Comparison of ENCODE assay signal across 1 cellular context in the genomic region with DNA sequence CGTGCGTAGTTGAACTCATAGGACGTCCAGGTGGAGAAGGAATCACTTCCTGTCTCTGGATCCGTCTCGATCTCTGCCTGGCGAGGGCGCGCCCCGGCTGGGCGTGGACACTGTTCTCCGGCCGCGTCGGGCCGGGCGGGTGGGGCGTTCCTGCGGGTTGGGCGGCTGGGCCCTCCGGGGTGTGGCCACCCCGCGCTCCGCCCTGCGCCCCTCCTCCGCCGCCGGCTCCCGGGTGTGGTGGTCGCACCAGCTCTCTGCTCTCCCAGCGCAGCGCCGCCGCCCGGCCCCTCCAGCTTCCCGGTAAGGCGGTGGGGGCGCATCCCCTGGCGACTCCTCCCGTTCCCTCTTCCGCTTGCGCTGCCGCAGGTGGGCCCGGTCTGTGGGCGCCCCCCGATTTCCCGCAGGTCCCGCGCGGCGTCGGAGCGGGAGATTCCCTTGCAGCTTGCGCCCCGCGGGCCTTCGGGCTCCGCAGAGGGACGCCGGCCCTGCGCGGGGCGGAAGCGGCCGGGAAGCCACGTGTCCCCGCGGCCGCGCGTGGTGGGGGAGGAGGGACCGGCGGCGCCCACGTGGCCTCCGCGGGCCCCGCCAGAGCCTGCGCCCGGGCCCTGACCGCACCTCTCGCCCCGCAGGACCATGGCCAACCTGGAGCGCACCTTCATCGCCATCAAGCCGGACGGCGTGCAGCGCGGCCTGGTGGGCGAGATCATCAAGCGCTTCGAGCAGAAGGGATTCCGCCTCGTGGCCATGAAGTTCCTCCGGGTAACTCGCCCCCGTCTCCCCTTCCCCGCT.
TF ChIP-seq lines count a peak whose summit lies in the region.

Gene NME2, plus strand, starts transcription at position 214 of the 789 bp plus-strand sequence. Its CDS starts 420 bp downstream, at position 634.

TF ChIP-seq in H1, 55 proteins besides CTCF, POLR2A, EP300 and RAD21:
- TF ChIP-seq JUND (IDR thresholded peaks at IDR 0.05; ENCODE audit: low read length) = no peak
- TF ChIP-seq POLR2AphosphoS5 (IDR thresholded peaks at IDR 0.05; ENCODE audit: low read depth, low read length) = peak; percentile 45
- TF ChIP-seq SP1 (IDR thresholded peaks at IDR 0.05; ENCODE audit: low read depth, low read length) = peak; percentile 30; the same call in 1 of the 2 replicates
- TF ChIP-seq, protein P1, sequence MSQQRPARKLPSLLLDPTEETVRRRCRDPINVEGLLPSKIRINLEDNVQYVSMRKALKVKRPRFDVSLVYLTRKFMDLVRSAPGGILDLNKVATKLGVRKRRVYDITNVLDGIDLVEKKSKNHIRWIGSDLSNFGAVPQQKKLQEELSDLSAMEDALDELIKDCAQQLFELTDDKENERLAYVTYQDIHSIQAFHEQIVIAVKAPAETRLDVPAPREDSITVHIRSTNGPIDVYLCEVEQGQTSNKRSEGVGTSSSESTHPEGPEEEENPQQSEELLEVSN (IDR thresholded peaks at IDR 0.05) = peak; percentile 50
- TF ChIP-seq USF2 (IDR thresholded peaks at IDR 0.05; ENCODE audit: low read length) = no peak
- peak in 1 of 2 experiments; percentile 74; a peak in 1 of 4 replicates for TF ChIP-seq SIN3A (conservative IDR thresholded peaks at IDR 0.05 in 1 of 2, IDR thresholded peaks at IDR 0.05 in 1 of 2; ENCODE audit: low read depth in 1 of 2, low read length in 2 of 2)
- peak; percentile 100 for TF ChIP-seq KDM4A (IDR thresholded peaks at IDR 0.05; ENCODE audit: low read depth, low read length, severe bottlenecking)
- peak; percentile 78 for TF ChIP-seq PHF8 (conservative IDR thresholded peaks at IDR 0.05; ENCODE audit: low read depth, low read length)
- peak; percentile 53 for TF ChIP-seq BACH1 (IDR thresholded peaks at IDR 0.05; ENCODE audit: low read length)
- TF ChIP-seq SIRT6 (IDR thresholded peaks at IDR 0.05; ENCODE audit: low read length) = no peak
- peak; percentile 19; the same call in 1 of the 2 replicates for TF ChIP-seq TBP (IDR thresholded peaks at IDR 0.05; ENCODE audit: low read depth, low read length)
- TF ChIP-seq TAF1 (IDR thresholded peaks at IDR 0.05; ENCODE audit: low read depth, low read length) = peak; percentile 60; the same call in 1 of the 2 replicates
- no peak for TF ChIP-seq HDAC6 (IDR thresholded peaks at IDR 0.05; ENCODE audit: low read depth, low read length)
- TF ChIP-seq, protein P2, sequence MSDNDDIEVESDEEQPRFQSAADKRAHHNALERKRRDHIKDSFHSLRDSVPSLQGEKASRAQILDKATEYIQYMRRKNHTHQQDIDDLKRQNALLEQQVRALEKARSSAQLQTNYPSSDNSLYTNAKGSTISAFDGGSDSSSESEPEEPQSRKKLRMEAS (IDR thresholded peaks at IDR 0.05) = peak; percentile 72
- TF ChIP-seq RBBP5 (IDR thresholded peaks at IDR 0.05; ENCODE audit: borderline replicate concordance, low read depth, low read length) = 0 out of 2 replicates have a peak, but pooled peaks have one; percentile 49
TF ChIP-seq in H1: peak in this region for 11.
